21 cellular contexts compared by ENCODE assay signal in genomic region chr13:112112534-112113276, GRCh38. TPM values are rescaled to one million over a fixed set of nuclear protein-coding genes. Genes with fewer than 3 reads are reported as not detected.
"Had no signal": no experiment of that assay in that cellular context is flagged by ENCODE, and none has a peak within 500 bp of the region (broad histone marks: within the 10 kb centered on the region; RNA-seq: fewer than 3 reads in every experiment).

No MANE protein-coding gene starts in this region.

- ATAC-seq: left lobe of liver; stimulated activated naive CD8-positive, alpha-beta T cell treated with anti-CD3 and anti-CD28 coated beads, Interleukin-15, Interleukin-2, amounts not matched to agents 100 U/mL and 50 U/mL, for 24 hours had no signal

- H3K36me3 Mint-ChIP-seq: activated naive CD8-positive, alpha-beta T cell had no signal

- H3K27ac Mint-ChIP-seq: activated naive CD8-positive, alpha-beta T cell; nephron; progenitor cell of endocrine pancreas had no signal

- H3K27me3 ChIP-seq: right atrium auricular region had no signal

- H3K9me3 ChIP-seq: right atrium auricular region, tibial nerve had no signal

- H3K27ac ChIP-seq: cardiac muscle cell, epithelial cell of prostate, right atrium auricular region, tibial nerve had no signal

- H3K4me3 ChIP-seq: cardiac muscle cell, lung, right atrium auricular region, tibial nerve had no signal

- H3K4me3 Mint-ChIP-seq: activated naive CD8-positive, alpha-beta T cell; nephron had no signal

- H3K4me1 ChIP-seq: right atrium auricular region, tibial nerve had no signal

- H3K36me3 ChIP-seq: cardiac muscle cell, right atrium auricular region, tibial nerve had no signal

- DNase-seq: activated CD4-positive, alpha-beta T cell treated with anti-CD3 and anti-CD28 coated beads, Interleukin-2, amount 50 U/mL, for 4 hours; activated T-cell treated with anti-CD3 and anti-CD28 coated beads for 4 hours; foreskin fibroblast; hippocampal formation; occipital lobe; stimulated activated CD4-positive, alpha-beta T cell treated with anti-CD3 and anti-CD28 coated beads, Interleukin-2, amount 100 ng/mL, for 24 hours; stimulated activated naive CD8-positive, alpha-beta T cell treated with anti-CD3 and anti-CD28 coated beads, Interleukin-15, Interleukin-2, amounts not matched to agents 100 U/mL and 50 U/mL, for 24 hours had no signal

- FAIRE-seq: islet of Langerhans had no signal

RNA-seq across cellular contexts. Expression of gene SOX1, which starts 45.8 kb away (rescaled TPM):
- total RNA-seq: cardiac muscle cell; dermis microvascular lymphatic vessel endothelial cell; glomerular endothelial cell; left lobe of liver; right atrium auricular region; skeletal muscle tissue; T-helper 2 cell treated with Interferon-gamma antibody and Interleukin-4, amounts not matched to agents 100 ng/mL and 5 ng/mL, for 36 hours; tibial nerve had no signal
